In genomic region chr2:227479865-227480475, GRCh38 we compare ENCODE assay signal across 8 cellular contexts. TPM values are rescaled to one million over a fixed set of nuclear protein-coding genes. Genes with fewer than 3 reads are reported as not detected.
DNase-seq lines count a peak whose midpoint lies in the region; ATAC-seq and TF ChIP-seq lines count a peak whose summit lies in the region.

No MANE protein-coding gene starts in this region.

- WGBS in endodermal cell (ENCODE audit: insufficient coverage in 1 of 2, insufficient read length in 1 of 2), 2 experiments, result 86 to 94% methylated on average over 2 of the region's 2 CpGs

- H3K4me3 ChIP-seq in DOHH2 (ENCODE audit: low read length) (no peak overlapping the region), endodermal cell (ENCODE audit: low read length) (no peak overlapping the region), retinal pigment epithelial cell (ENCODE audit: low read length) (no peak overlapping the region)

- H3K27ac ChIP-seq in DOHH2 (ENCODE audit: low read depth, low read length) (no peak overlapping the region), endodermal cell (ENCODE audit: low read depth, low read length) (no peak overlapping the region)

- peaks cover 99% of the 10 kb centered on the region for H3K79me2 ChIP-seq in DOHH2 (ENCODE audit: control insufficient read depth, low read length)

- 0 out of 2 replicates have a peak overlapping the region, but pooled peaks have one; percentile 13 for H3K4me2 ChIP-seq in DOHH2 (ENCODE audit: low read length)

- H3K27me3 ChIP-seq in DOHH2 (ENCODE audit: control insufficient read depth, low read length), result no peaks in the 10 kb centered on the region
- H3K27me3 ChIP-seq in endodermal cell (ENCODE audit: control insufficient read depth, insufficient read depth, low read length, poor library complexity, severe bottlenecking), result no peaks in the 10 kb centered on the region

- peaks cover 46% of the 10 kb centered on the region for H3K4me1 ChIP-seq in DOHH2 (ENCODE audit: control insufficient read depth, low read length)
- H3K4me1 ChIP-seq in endodermal cell (ENCODE audit: control insufficient read depth, insufficient read depth, low read length), result no peaks in the 10 kb centered on the region

- H3K4me1 Mint-ChIP-seq in endodermal cell, result no peaks in the 10 kb centered on the region

- H3K27ac Mint-ChIP-seq in endodermal cell, result no peak overlapping the region

- ATAC-seq in GM21528 (IDR thresholded peaks at IDR 0.05; ENCODE audit: low FRiP score, unreplicated experiment), result peak; percentile 47

- H3K9ac ChIP-seq in endodermal cell (ENCODE audit: extremely low read depth, low read length, poor library complexity, severe bottlenecking), result no peak overlapping the region

- H3K36me3 Mint-ChIP-seq in endodermal cell (ENCODE audit: low read depth), result peaks cover 3% of the 10 kb centered on the region

- DNase-seq in NCI-H1694 treated with DMSO at 0.1 percent for 48 hours (lab: John Stamatoyannopoulos, UW), result peak; percentile 22
- DNase-seq in endodermal cell, result no peak
- DNase-seq in retinal pigment epithelial cell (ENCODE audit: low read depth), result no peak
- no peak for DNase-seq in stimulated activated CD4-positive, alpha-beta T cell treated with anti-CD3 and anti-CD28 coated beads, Interleukin-2, amount 100 ng/mL, for 24 hours
- DNase-seq in DMS79 treated with DMSO at 0.1 percent for 48 hours (lab: John Stamatoyannopoulos, UW), result no peak
- DNase-seq in 8988T, result no peak

- H4K20me1 ChIP-seq in DOHH2 (ENCODE audit: control insufficient read depth, insufficient read depth, low read depth, low read length), result peaks cover 10% of the 10 kb centered on the region

- peaks cover 17% of the 10 kb centered on the region for H3F3A ChIP-seq in DOHH2 (ENCODE audit: control insufficient read depth, insufficient read depth)

- no peaks in the 10 kb centered on the region for H3K9me3 ChIP-seq in DOHH2 (ENCODE audit: control insufficient read depth, insufficient read depth, low read length)
- peaks cover 11% of the 10 kb centered on the region for H3K9me3 ChIP-seq in endodermal cell (ENCODE audit: control insufficient read depth, low read length)

- H3K9me3 Mint-ChIP-seq in endodermal cell, result peaks cover 7% of the 10 kb centered on the region

- H3K27me3 Mint-ChIP-seq in endodermal cell (ENCODE audit: insufficient read depth), result no peaks in the 10 kb centered on the region

- H3K36me3 ChIP-seq in DOHH2 (ENCODE audit: control insufficient read depth, low read length) (peaks cover 5% of the 10 kb centered on the region; the same call in 1 of the 2 replicates), endodermal cell (ENCODE audit: control insufficient read depth, insufficient read depth, low read length) (no peaks in the 10 kb centered on the region)

- no peaks in the 10 kb centered on the region for H3K9me2 ChIP-seq in DOHH2 (replicated peaks; ENCODE audit: control insufficient read depth, low read length)

- TF ChIP-seq CTCF in DOHH2 (IDR thresholded peaks at IDR 0.05; ENCODE audit: low read depth, low read length, poor library complexity, severe bottlenecking), result no peak
- TF ChIP-seq CTCF in endodermal cell (conservative IDR thresholded peaks at IDR 0.05), result peak; percentile 31
- peak; percentile 36 for TF ChIP-seq CTCF in retinal pigment epithelial cell (conservative IDR thresholded peaks at IDR 0.05; ENCODE audit: low read depth, low read length)

- H3K4me3 Mint-ChIP-seq in endodermal cell, result no peak overlapping the region

RNA-seq across cellular contexts. Expression of gene AGFG1, which starts 8.0 kb away (rescaled TPM):
- 10 to 100 TPM; 90.3 to 92.0 TPM for total RNA-seq in endodermal cell
- 67.5 TPM for polyA plus RNA-seq in endodermal cell (2013, experiment 1 of 2)
- polyA plus RNA-seq in endodermal cell (2013, experiment 2 of 2), result 65.3 TPM
